Comparison of ENCODE assay signal across 24 cellular contexts in genomic region chr5:134749415-134749814, GRCh38. TPM values are rescaled to one million over a fixed set of nuclear protein-coding genes. Genes with fewer than 3 reads are reported as not detected.
DNase-seq lines count a peak whose midpoint lies in the region; ATAC-seq and TF ChIP-seq lines count a peak whose summit lies in the region.
"Had no signal": no experiment of that assay in that cellular context is flagged by ENCODE, and none has a peak within 500 bp of the region (broad histone marks: within the 10 kb centered on the region; RNA-seq: fewer than 3 reads in every experiment).

No MANE protein-coding gene starts in this region.

- H3K27me3 ChIP-seq in kidney epithelial cell (ENCODE audit: control insufficient read depth, insufficient read depth, low read length) = no peaks in the 10 kb centered on the region
- H3K27me3 ChIP-seq in upper lobe of left lung = no peaks in the 10 kb centered on the region
- H3K27me3 ChIP-seq: esophagus muscularis mucosa had no signal

- WGBS in upper lobe of left lung, 2 donors = 92 to 93% methylated on average over 3 of the region's 3 CpGs

- TF ChIP-seq POLR2A in upper lobe of left lung (IDR thresholded peaks at IDR 0.05) = no peak

- TF ChIP-seq EP300 in upper lobe of left lung (IDR thresholded peaks at IDR 0.05) = no peak

- no peak for DNase-seq in activated naive CD4-positive, alpha-beta T cell (lab: John Stamatoyannopoulos, UW)
- DNase-seq in WTC11 (ENCODE audit: low spot score) = no peak
- peak; percentile 49 for DNase-seq in kidney epithelial cell (ENCODE audit: low read depth)
- no peak for DNase-seq in NCI-H82 treated with DMSO at 0.1 percent for 48 hours (lab: John Stamatoyannopoulos, UW; ENCODE audit: unreplicated experiment)
- DNase-seq in glutamatergic neuron = no peak
- no peak for DNase-seq in upper lobe of left lung
- DNase-seq: activated CD4-positive, alpha-beta T cell treated with anti-CD3 and anti-CD28 coated beads, Interleukin-2, amount 50 U/mL, for 4 hours; activated CD4-positive, CD25-positive, alpha-beta regulatory T cell; activated effector memory CD4-positive, alpha-beta T cell treated with Interleukin-2 at 50 U/mL for 16 hours; effector memory CD4-positive, alpha-beta T cell; foreskin melanocyte; GOT3; hypothalamus; islet precursor cell; NCI-H2081 treated with DMSO at 0.1 percent for 48 hours; NCI-H446; SHP77; T-helper 9 cell had no signal

- CTCF ChIA-PET in WTC11 (lab: Charles Lee) = interaction anchor here (1.0 kb wide), 1 partner anchor 9 kb away, joined by 3 read pairs; the partner anchor contains the start of gene DDX46

- POLR2A ChIA-PET in WTC11 (lab: Charles Lee) = interaction anchor here (0.6 kb wide), 1 partner anchor 162 kb away, joined by 4 read pairs; no protein-coding TSS in a partner anchor

- H3K36me3 ChIP-seq in kidney epithelial cell (ENCODE audit: control insufficient read depth, insufficient read depth, low read length) (no peaks in the 10 kb centered on the region), upper lobe of left lung (peaks cover 0 to 33% (median 5%) of the 10 kb centered on the region in 4 donors)
- H3K36me3 ChIP-seq: prostate gland had no signal

- no peaks in the 10 kb centered on the region for H3K4me1 ChIP-seq in upper lobe of left lung
- H3K4me1 ChIP-seq: esophagus muscularis mucosa, prostate gland had no signal

- H3K36me3 Mint-ChIP-seq in activated naive CD4-positive, alpha-beta T cell treated with anti-CD3 and anti-CD28 coated beads, Interleukin-2, amount 50 U/mL, for 24 hours = peaks cover 3% of the 10 kb centered on the region
- H3K36me3 Mint-ChIP-seq in WTC11 (peaks cover 5% of the 10 kb centered on the region; the same call in 1 of the 2 replicates), glutamatergic neuron (ENCODE audit: unreplicated experiment) (no peaks in the 10 kb centered on the region)
- H3K36me3 Mint-ChIP-seq in stimulated activated memory B cell treated with anti-CD40 and anti-IgM and Interleukin-4, amounts not matched to agents 10 μg/mL and 1 μg/mL and 100 μg/mL, for 72 hours = peaks cover 5% of the 10 kb centered on the region

- H3K9me3 ChIP-seq in upper lobe of left lung = no peaks in the 10 kb centered on the region
- H3K9me3 ChIP-seq: esophagus muscularis mucosa, prostate gland had no signal

- H3K4me3 ChIP-seq in kidney epithelial cell (ENCODE audit: low read depth, low read length) = no peak overlapping the region
- H3K4me3 ChIP-seq in upper lobe of left lung = no peak overlapping the region
- H3K4me3 ChIP-seq: esophagus muscularis mucosa, lung, prostate gland had no signal

- H3K4me1 Mint-ChIP-seq in activated naive CD4-positive, alpha-beta T cell treated with anti-CD3 and anti-CD28 coated beads, Interleukin-2, amount 50 U/mL, for 24 hours = no peaks in the 10 kb centered on the region
- peaks cover 11% of the 10 kb centered on the region for H3K4me1 Mint-ChIP-seq in WTC11
- H3K4me1 Mint-ChIP-seq in stimulated activated memory B cell treated with anti-CD40 and anti-IgM and Interleukin-4, amounts not matched to agents 10 μg/mL and 1 μg/mL and 100 μg/mL, for 72 hours = peaks cover 5% of the 10 kb centered on the region
- H3K4me1 Mint-ChIP-seq in glutamatergic neuron (ENCODE audit: low read depth, unreplicated experiment) = no peaks in the 10 kb centered on the region

- H3K27me3 Mint-ChIP-seq in activated naive CD4-positive, alpha-beta T cell treated with anti-CD3 and anti-CD28 coated beads, Interleukin-2, amount 50 U/mL, for 24 hours = no peaks in the 10 kb centered on the region
- no peaks in the 10 kb centered on the region for H3K27me3 Mint-ChIP-seq in WTC11 (ENCODE audit: low read depth)
- H3K27me3 Mint-ChIP-seq in stimulated activated memory B cell treated with anti-CD40 and anti-IgM and Interleukin-4, amounts not matched to agents 10 μg/mL and 1 μg/mL and 100 μg/mL, for 72 hours = no peaks in the 10 kb centered on the region
- no peaks in the 10 kb centered on the region for H3K27me3 Mint-ChIP-seq in glutamatergic neuron (ENCODE audit: unreplicated experiment)

- TF ChIP-seq CTCF in WTC11 (IDR thresholded peaks at IDR 0.05) (no peak), kidney epithelial cell (IDR thresholded peaks at IDR 0.05; ENCODE audit: insufficient read depth, low read length, poor library complexity, severe bottlenecking) (no peak), glutamatergic neuron (IDR thresholded peaks at IDR 0.05; ENCODE audit: partially characterized antibody, unreplicated experiment) (no peak), upper lobe of left lung (IDR thresholded peaks at IDR 0.05) (no peak)

- H3K27ac ChIP-seq in upper lobe of left lung = no peak overlapping the region
- H3K27ac ChIP-seq: esophagus muscularis mucosa, HL-60, prostate gland had no signal

- ATAC-seq in WTC11 (peak; percentile 80), upper lobe of left lung (ENCODE audit: low FRiP score in 2 of 2) (no peak)
- ATAC-seq in stimulated activated memory B cell treated with anti-CD40 and anti-IgM and Interleukin-4, amounts not matched to agents 10 μg/mL and 1 μg/mL and 100 μg/mL, for 72 hours = no peak

- H3K27ac Mint-ChIP-seq in activated naive CD4-positive, alpha-beta T cell treated with anti-CD3 and anti-CD28 coated beads, Interleukin-2, amount 50 U/mL, for 24 hours = peak overlapping the region; percentile 62
- H3K27ac Mint-ChIP-seq in WTC11 (peak overlapping the region; percentile 91), glutamatergic neuron (ENCODE audit: unreplicated experiment) (no peak overlapping the region)
- H3K27ac Mint-ChIP-seq in stimulated activated memory B cell treated with anti-CD40 and anti-IgM and Interleukin-4, amounts not matched to agents 10 μg/mL and 1 μg/mL and 100 μg/mL, for 72 hours = peak overlapping the region; percentile 59

- H3K4me3 Mint-ChIP-seq in activated naive CD4-positive, alpha-beta T cell treated with anti-CD3 and anti-CD28 coated beads, Interleukin-2, amount 50 U/mL, for 24 hours = no peak overlapping the region
- H3K4me3 Mint-ChIP-seq in WTC11 (no peak overlapping the region), glutamatergic neuron (ENCODE audit: unreplicated experiment) (no peak overlapping the region)
- H3K4me3 Mint-ChIP-seq in stimulated activated memory B cell treated with anti-CD40 and anti-IgM and Interleukin-4, amounts not matched to agents 10 μg/mL and 1 μg/mL and 100 μg/mL, for 72 hours = no peak overlapping the region

- no peaks in the 10 kb centered on the region for H3K9me3 Mint-ChIP-seq in activated naive CD4-positive, alpha-beta T cell treated with anti-CD3 and anti-CD28 coated beads, Interleukin-2, amount 50 U/mL, for 24 hours
- no peaks in the 10 kb centered on the region for H3K9me3 Mint-ChIP-seq in WTC11
- H3K9me3 Mint-ChIP-seq in stimulated activated memory B cell treated with anti-CD40 and anti-IgM and Interleukin-4, amounts not matched to agents 10 μg/mL and 1 μg/mL and 100 μg/mL, for 72 hours = no peaks in the 10 kb centered on the region
- no peaks in the 10 kb centered on the region for H3K9me3 Mint-ChIP-seq in glutamatergic neuron (ENCODE audit: unreplicated experiment)

TF ChIP-seq in WTC11, 78 proteins besides CTCF, POLR2A, EP300 and RAD21:
- TF ChIP-seq GTF2I (CRISPR knock-in tag; conservative IDR thresholded peaks at IDR 0.05) (no peak), ZNF317 (CRISPR knock-in tag; IDR thresholded peaks at IDR 0.05; ENCODE audit: borderline replicate concordance, low read depth) (no peak), E2F1 (CRISPR knock-in tag; IDR thresholded peaks at IDR 0.05) (no peak), ESRRA (CRISPR knock-in tag; IDR thresholded peaks at IDR 0.05; ENCODE audit: borderline replicate concordance) (no peak)

RNA-seq across cellular contexts. Expression of gene DDX46, which starts 9.2 kb away (rescaled TPM):
- total RNA-seq in WTC11 (2021) (91.4 to 123 TPM (median 93.1 TPM) in 3 replicates), kidney epithelial cell (16.2 and 20.5 TPM in 2 replicates), glutamatergic neuron (ENCODE audit: unreplicated experiment) (53.3 TPM), upper lobe of left lung (10 to 100 TPM; 31.2 to 68.9 (median 45.0) TPM)

RNA-seq across cellular contexts. Expression of gene CAMLG, which starts 11.1 kb away (rescaled TPM):
- total RNA-seq in WTC11 (2021) (39.7 to 43.9 TPM (median 42.1 TPM) in 3 replicates), kidney epithelial cell (23.1 and 24.5 TPM in 2 replicates), glutamatergic neuron (ENCODE audit: unreplicated experiment) (41.4 TPM), upper lobe of left lung (10 to 100 TPM; 12.4 to 38.2 (median 20.5) TPM)
